ENCODE assay signal across 25 cellular contexts in the genomic region with DNA sequence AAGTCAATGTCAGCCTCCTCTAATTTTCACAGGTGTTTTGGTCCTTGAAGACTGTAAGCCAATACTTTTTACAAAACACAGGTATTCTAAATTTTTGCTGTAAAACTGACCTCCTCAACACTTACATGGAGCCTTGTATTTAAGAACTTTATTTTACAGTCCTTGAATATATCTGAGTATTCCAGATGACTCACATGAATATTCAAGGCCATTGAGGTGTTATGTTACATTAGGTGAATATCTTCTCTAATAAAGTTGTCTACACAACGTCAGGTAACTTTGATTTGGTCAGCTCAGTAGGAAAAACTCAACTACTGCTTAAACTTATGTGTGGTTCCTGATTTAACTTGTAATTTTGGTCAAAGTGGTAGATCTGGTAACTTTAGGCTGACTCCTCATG.
A peak's percentile ranks its signal among the peaks of the same experiment; 100 is the strongest.
DNase-seq lines count a peak whose midpoint lies in the region; ATAC-seq and TF ChIP-seq lines count a peak whose summit lies in the region.
"Had no signal": no experiment of that assay in that cellular context is flagged by ENCODE, and none has a peak within 500 bp of the region (broad histone marks: within the 10 kb centered on the region; RNA-seq: fewer than 3 reads in every experiment).

No MANE protein-coding gene starts in this region.

- H3K27me3 ChIP-seq in GM23338 (ENCODE audit: insufficient read depth): no peaks in the 10 kb centered on the region
- H3K27me3 ChIP-seq in RWPE2 (ENCODE audit: insufficient read depth, poor library complexity, severe bottlenecking): no peaks in the 10 kb centered on the region
- no peaks in the 10 kb centered on the region for H3K27me3 ChIP-seq in foreskin keratinocyte
- H3K27me3 ChIP-seq: BE2C had no signal

- no peaks in the 10 kb centered on the region for H3K27me3 Mint-ChIP-seq in GM23338 (ENCODE audit: insufficient read depth, low read depth, poor library complexity)
- H3K27me3 Mint-ChIP-seq: CD8-positive, alpha-beta memory T cell had no signal

- H3K4me3 ChIP-seq in GM23338 (no peak overlapping the region), RWPE2 (ENCODE audit: severe bottlenecking) (no peak overlapping the region)
- H3K4me3 ChIP-seq: A549; BLaER1 treated with 17β-estradiol and CSF1 and Interleukin-3, amounts not matched to agents 10 nM and 100 nM; GM12878; GM23248 had no signal

- H2AFZ ChIP-seq in GM23338: peak overlapping the region; percentile 6; the same call in 1 of the 2 replicates
- H2AFZ ChIP-seq: GM23248 had no signal

- H3K36me3 ChIP-seq in GM23338 (ENCODE audit: insufficient read depth) (no peaks in the 10 kb centered on the region), RWPE2 (ENCODE audit: low read depth) (no peaks in the 10 kb centered on the region)
- H3K36me3 ChIP-seq: BE2C; BLaER1 treated with 17β-estradiol and CSF1 and Interleukin-3, amounts not matched to agents 10 nM and 100 nM had no signal

- H3K4me1 ChIP-seq in GM23338 (ENCODE audit: insufficient read depth): peaks cover 29% of the 10 kb centered on the region
- H3K4me1 ChIP-seq in RWPE2 (ENCODE audit: insufficient read depth, poor library complexity, severe bottlenecking): peaks cover 47% of the 10 kb centered on the region
- H3K4me1 ChIP-seq in foreskin keratinocyte: peaks cover 11% of the 10 kb centered on the region
- H3K4me1 ChIP-seq: A549, BE2C had no signal

- no peaks in the 10 kb centered on the region for H3K9me3 Mint-ChIP-seq in GM23338
- H3K9me3 Mint-ChIP-seq: CD4-positive, alpha-beta T cell; H9 had no signal

- no peak for TF ChIP-seq CTCF in GM23338 (conservative IDR thresholded peaks at IDR 0.05; ENCODE audit: low read depth in 2 of 2)
- TF ChIP-seq CTCF in RWPE2 (IDR thresholded peaks at IDR 0.05; ENCODE audit: poor library complexity, severe bottlenecking): no peak
- no peak for TF ChIP-seq CTCF in foreskin keratinocyte (conservative IDR thresholded peaks at IDR 0.05)

- no peaks in the 10 kb centered on the region for H3K36me3 Mint-ChIP-seq in GM23338 (ENCODE audit: low read depth)
- H3K36me3 Mint-ChIP-seq: CD14-positive monocyte; CD8-positive, alpha-beta memory T cell had no signal

- H3F3A ChIP-seq in GM23338 (replicated peaks; ENCODE audit: low read depth): no peaks in the 10 kb centered on the region

- no peaks in the 10 kb centered on the region for H3K79me2 ChIP-seq in GM23338 (replicated peaks; ENCODE audit: insufficient read depth)

- no peak for DNase-seq in GM23338 (ENCODE audit: low spot score)
- DNase-seq in NCI-H526 treated with DMSO at 0.1 percent for 48 hours (lab: John Stamatoyannopoulos, UW): peak; percentile 55
- DNase-seq in RWPE2 (ENCODE audit: low spot score): no peak
- DNase-seq in foreskin keratinocyte: no peak
- DNase-seq in NCI-H1048 (lab: John Stamatoyannopoulos, UW): no peak
- DNase-seq in T-helper 9 cell: no peak
- DNase-seq in NCI-H510A treated with DMSO at 0.1 percent for 48 hours (lab: John Stamatoyannopoulos, UW): no peak
- DNase-seq: 8988T; ACHN; AML-193; BE2C; CD4-positive, alpha-beta T cell; CD8-positive, alpha-beta memory T cell; DMS 273 treated with DMSO at 0.1 percent for 48 hours; DMS79; EL; GDM1; GM23248; H9 had no signal

- H3K4me2 ChIP-seq in GM23338: no peak overlapping the region
- H3K4me2 ChIP-seq: A549; BLaER1 treated with 17β-estradiol and CSF1 and Interleukin-3, amounts not matched to agents 10 nM and 100 nM had no signal

- H3K27ac ChIP-seq in GM23338 (ENCODE audit: low read depth) (no peak overlapping the region), RWPE2 (ENCODE audit: poor library complexity, severe bottlenecking) (no peak overlapping the region), foreskin keratinocyte (no peak overlapping the region)
- H3K27ac ChIP-seq: A549; BLaER1 treated with 17β-estradiol and CSF1 and Interleukin-3, amounts not matched to agents 10 nM and 100 nM; GM23248 had no signal

- H3K4me3 Mint-ChIP-seq in GM23338: no peak overlapping the region
- H3K4me3 Mint-ChIP-seq: CD14-positive monocyte; CD4-positive, alpha-beta T cell; CD8-positive, alpha-beta memory T cell; H9 had no signal

- H3K9me2 ChIP-seq in GM23338 (ENCODE audit: insufficient read depth): no peaks in the 10 kb centered on the region

- peaks cover 24% of the 10 kb centered on the region for H3K4me1 Mint-ChIP-seq in GM23338
- H3K4me1 Mint-ChIP-seq: CD8-positive, alpha-beta memory T cell had no signal

- H3K27ac Mint-ChIP-seq in GM23338: no peak overlapping the region
- H3K27ac Mint-ChIP-seq: CD14-positive monocyte; CD4-positive, alpha-beta T cell; CD8-positive, alpha-beta memory T cell had no signal

- no peaks in the 10 kb centered on the region for H4K20me1 ChIP-seq in GM23338 (replicated peaks; ENCODE audit: insufficient read depth)
- H4K20me1 ChIP-seq: BLaER1 treated with 17β-estradiol and CSF1 and Interleukin-3, amounts not matched to agents 10 nM and 100 nM had no signal

- ATAC-seq in GM23338 (no peak), RWPE2 (ENCODE audit: low read depth) (peak; percentile 66), foreskin keratinocyte (peak; percentile 35), GM18520 (IDR thresholded peaks at IDR 0.05; ENCODE audit: unreplicated experiment) (no peak)
- ATAC-seq: A549, GM12878, HCT116 had no signal

- H3K9me3 ChIP-seq in RWPE2 (ENCODE audit: severe bottlenecking): no peaks in the 10 kb centered on the region
- H3K9me3 ChIP-seq: A549; BE2C; BLaER1 treated with 17β-estradiol and CSF1 and Interleukin-3, amounts not matched to agents 10 nM and 100 nM had no signal

TF ChIP-seq in GM23338, 12 proteins besides CTCF, POLR2A, EP300 and RAD21 (continues in another document):
- no peak for TF ChIP-seq EZH2phosphoT487 (IDR thresholded peaks at IDR 0.05; ENCODE audit: unreplicated experiment)
- no peak for TF ChIP-seq EZH2 (IDR thresholded peaks at IDR 0.05; ENCODE audit: low read depth, unreplicated experiment)
- no peak for TF ChIP-seq ZNF114 (CRISPR knock-in tag; IDR thresholded peaks at IDR 0.05)
- TF ChIP-seq ZNF462 (CRISPR knock-in tag; IDR thresholded peaks at IDR 0.05): no peak
- TF ChIP-seq, protein P1, sequence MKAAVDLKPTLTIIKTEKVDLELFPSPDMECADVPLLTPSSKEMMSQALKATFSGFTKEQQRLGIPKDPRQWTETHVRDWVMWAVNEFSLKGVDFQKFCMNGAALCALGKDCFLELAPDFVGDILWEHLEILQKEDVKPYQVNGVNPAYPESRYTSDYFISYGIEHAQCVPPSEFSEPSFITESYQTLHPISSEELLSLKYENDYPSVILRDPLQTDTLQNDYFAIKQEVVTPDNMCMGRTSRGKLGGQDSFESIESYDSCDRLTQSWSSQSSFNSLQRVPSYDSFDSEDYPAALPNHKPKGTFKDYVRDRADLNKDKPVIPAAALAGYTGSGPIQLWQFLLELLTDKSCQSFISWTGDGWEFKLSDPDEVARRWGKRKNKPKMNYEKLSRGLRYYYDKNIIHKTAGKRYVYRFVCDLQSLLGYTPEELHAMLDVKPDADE (IDR thresholded peaks at IDR 0.05): no peak

Comparison
In these comparisons a context has a peak if more than half of its experiments do, and no peak if none do; other contexts are left out.
1. ATAC-seq: peak in RWPE2 (single experiment) and foreskin keratinocyte (single experiment); none in GM23338 (single experiment) and GM18520 (single experiment).